29 cellular contexts compared by ENCODE assay signal in genomic region chr4:8079916-8080753, GRCh38.
DNase-seq lines count a peak whose midpoint lies in the region; ATAC-seq and TF ChIP-seq lines count a peak whose summit lies in the region.
"Had no signal": no experiment of that assay in that cellular context is flagged by ENCODE, and none has a peak within 500 bp of the region (broad histone marks: within the 10 kb centered on the region; RNA-seq: fewer than 3 reads in every experiment).

No MANE protein-coding gene starts in this region.

- peaks cover 27% of the 10 kb centered on the region for H3K4me1 ChIP-seq in BE2C
- H3K4me1 ChIP-seq in NT2/D1 (ENCODE audit: insufficient read depth, insufficient read length), result peaks cover 30% of the 10 kb centered on the region
- H3K4me1 ChIP-seq in heart right ventricle, result peaks cover 6 to 29% (median 18%) of the 10 kb centered on the region in 9 donors
- H3K4me1 ChIP-seq: A549 had no signal

- H3K9me3 Mint-ChIP-seq in neural crest cell, result no peaks in the 10 kb centered on the region
- no peaks in the 10 kb centered on the region for H3K9me3 Mint-ChIP-seq in activated T-cell treated with anti-CD3 and anti-CD28 coated beads, Interleukin-2, amount 50 U/mL, for 72 hours
- H3K9me3 Mint-ChIP-seq: activated CD8-positive, alpha-beta T cell treated with anti-CD3 and anti-CD28 coated beads for 36 hours; activated naive CD4-positive, alpha-beta T cell treated with anti-CD3 and anti-CD28 coated beads, Interleukin-2, amount 50 U/mL, for 72 hours; activated T-helper 2 cell treated with anti-CD3 and anti-CD28 coated beads, Interferon-gamma antibody, Interleukin-2, Interleukin-4, amounts not matched to agents 10 μg/mL and 5 μg/mL and 100 μg/mL, durations not matched to agents 14 hours and 24 hours and 36 hours; central memory CD8-positive, alpha-beta T cell; memory B cell had no signal

- DNase-seq in BE2C (peak; percentile 63), NT2/D1 (ENCODE audit: low read depth, low spot score) (no peak), heart right ventricle (peak in 1 of 2 donors; percentile 26), neural crest cell (ENCODE audit: low read depth, low spot score) (no peak), dedifferentiated amniotic fluid mesenchymal stem cell (ENCODE audit: extremely low spot score) (no peak), GM10266 (ENCODE audit: extremely low spot score) (no peak), MV-4-11 (lab: John Stamatoyannopoulos, UW) (no peak)
- DNase-seq in activated T-cell treated with anti-CD3 and anti-CD28 coated beads, Interleukin-2, amount 50 U/mL, for 72 hours, result no peak
- DNase-seq: activated CD4-positive, alpha-beta T cell treated with anti-CD3 and anti-CD28 coated beads for 1 hour; activated CD8-positive, alpha-beta T cell treated with anti-CD3 and anti-CD28 coated beads for 36 hours; DMS53; left cardiac atrium; NCI-H1436 treated with DMSO at 0.1 percent for 48 hours; NCI-H2107; NCI-H446 treated with DMSO at 0.1 percent for 48 hours; NCI-H82; RPMI8226; T-helper 17 cell; trophoblast cell had no signal

- peak overlapping the region; percentile 26 for H3K9ac ChIP-seq in NT2/D1 (ENCODE audit: insufficient read length, low read depth)

- peak; percentile 13 to 74 (median 54) for ATAC-seq in heart right ventricle
- ATAC-seq in activated T-cell treated with anti-CD3 and anti-CD28 coated beads, Interleukin-2, amount 50 U/mL, for 72 hours (replicated peaks in 1 of 2), result no peak
- ATAC-seq: activated CD8-positive, alpha-beta T cell treated with anti-CD3 and anti-CD28 coated beads for 36 hours; activated naive CD4-positive, alpha-beta T cell treated with anti-CD3 and anti-CD28 coated beads, Interleukin-2, amount 50 U/mL, for 72 hours; T-helper 17 cell had no signal

- intact Hi-C loops in heart right ventricle (cut with DNase I), result no loop called here

- H3K4me3 ChIP-seq in BE2C (ENCODE audit: low read depth, low read length) (no peak overlapping the region), NT2/D1 (ENCODE audit: insufficient read length, low read depth) (no peak overlapping the region), heart right ventricle (no peak overlapping the region)
- H3K4me3 ChIP-seq: A549, K562, SK-N-MC, smooth muscle cell had no signal

- no peak for TF ChIP-seq CTCF in BE2C (IDR thresholded peaks at IDR 0.05; ENCODE audit: low read depth, low read length)
- no peak for TF ChIP-seq CTCF in heart right ventricle (IDR thresholded peaks at IDR 0.05)
- no peak for TF ChIP-seq CTCF in neural crest cell (conservative IDR thresholded peaks at IDR 0.05)
- TF ChIP-seq CTCF in GM10266 (IDR thresholded peaks at IDR 0.05; ENCODE audit: control insufficient read depth, insufficient read depth, low read depth, missing control alignments), result no peak

- peak overlapping the region in 5 of 10 donors; percentile 9 to 35 (median 25) for H3K27ac ChIP-seq in heart right ventricle
- H3K27ac ChIP-seq: A549, epithelial cell of prostate, SK-N-MC had no signal

- 41 to 50% methylated on average over 21 of the region's 21 CpGs for WGBS in heart right ventricle, 2 donors

- H3K36me3 ChIP-seq in BE2C (no peaks in the 10 kb centered on the region), NT2/D1 (ENCODE audit: insufficient read depth, insufficient read length, low read length) (no peaks in the 10 kb centered on the region), heart right ventricle (no peaks in the 10 kb centered on the region)

- H3K4me3 Mint-ChIP-seq in neural crest cell, result peak overlapping the region; percentile 19
- H3K4me3 Mint-ChIP-seq in activated T-cell treated with anti-CD3 and anti-CD28 coated beads, Interleukin-2, amount 50 U/mL, for 72 hours, result no peak overlapping the region
- H3K4me3 Mint-ChIP-seq: activated CD8-positive, alpha-beta T cell treated with anti-CD3 and anti-CD28 coated beads for 36 hours; B cell; central memory CD8-positive, alpha-beta T cell; memory B cell; T-helper 17 cell had no signal

- no peak overlapping the region for H3K27ac Mint-ChIP-seq in neural crest cell (ENCODE audit: unreplicated experiment)
- H3K27ac Mint-ChIP-seq in activated T-cell treated with anti-CD3 and anti-CD28 coated beads, Interleukin-2, amount 50 U/mL, for 72 hours, result no peak overlapping the region
- H3K27ac Mint-ChIP-seq: activated CD8-positive, alpha-beta T cell treated with anti-CD3 and anti-CD28 coated beads for 36 hours; activated naive CD4-positive, alpha-beta T cell treated with anti-CD3 and anti-CD28 coated beads, Interleukin-2, amount 50 U/mL, for 72 hours; activated T-helper 2 cell treated with anti-CD3 and anti-CD28 coated beads, Interferon-gamma antibody, Interleukin-2, Interleukin-4, amounts not matched to agents 10 μg/mL and 5 μg/mL and 100 μg/mL, durations not matched to agents 14 hours and 24 hours and 36 hours; B cell; memory B cell; T-helper 17 cell had no signal

- H3K27me3 ChIP-seq in BE2C, result no peaks in the 10 kb centered on the region
- no peaks in the 10 kb centered on the region for H3K27me3 ChIP-seq in NT2/D1 (ENCODE audit: insufficient read depth, insufficient read length)
- peaks cover 0 to 5% (median 0%) of the 10 kb centered on the region in 7 donors for H3K27me3 ChIP-seq in heart right ventricle

- H3K27me3 Mint-ChIP-seq in neural crest cell (ENCODE audit: low read depth), result no peaks in the 10 kb centered on the region
- no peaks in the 10 kb centered on the region for H3K27me3 Mint-ChIP-seq in activated T-cell treated with anti-CD3 and anti-CD28 coated beads, Interleukin-2, amount 50 U/mL, for 72 hours (ENCODE audit: low read depth)
- H3K27me3 Mint-ChIP-seq: activated CD8-positive, alpha-beta T cell treated with anti-CD3 and anti-CD28 coated beads for 36 hours; central memory CD8-positive, alpha-beta T cell; T-helper 17 cell had no signal

- peaks cover 33% of the 10 kb centered on the region for H3K4me1 Mint-ChIP-seq in neural crest cell
- H3K4me1 Mint-ChIP-seq in activated T-cell treated with anti-CD3 and anti-CD28 coated beads, Interleukin-2, amount 50 U/mL, for 72 hours (ENCODE audit: low read depth), result no peaks in the 10 kb centered on the region
- H3K4me1 Mint-ChIP-seq: B cell, memory B cell had no signal

- H3K9me3 ChIP-seq in BE2C (no peaks in the 10 kb centered on the region), NT2/D1 (ENCODE audit: insufficient read depth, low read length) (no peaks in the 10 kb centered on the region), heart right ventricle (no peaks in the 10 kb centered on the region)
- H3K9me3 ChIP-seq: A549 had no signal

- H3K36me3 Mint-ChIP-seq in neural crest cell (ENCODE audit: low read depth), result no peaks in the 10 kb centered on the region
- H3K36me3 Mint-ChIP-seq in activated T-cell treated with anti-CD3 and anti-CD28 coated beads, Interleukin-2, amount 50 U/mL, for 72 hours (ENCODE audit: insufficient read depth in 2 of 2), result no peaks in the 10 kb centered on the region
- H3K36me3 Mint-ChIP-seq: activated naive CD4-positive, alpha-beta T cell treated with anti-CD3 and anti-CD28 coated beads, Interleukin-2, amount 50 U/mL, for 72 hours had no signal

Comparison
In these comparisons a context has a peak if more than half of its experiments do, and no peak if none do; other contexts are left out.
1. ATAC-seq: peak in heart right ventricle (8 of 8); none in activated T-cell treated with anti-CD3 and anti-CD28 coated beads, Interleukin-2, amount 50 U/mL, for 72 hours (0 of 2).